21 cellular contexts compared by ENCODE assay signal in the genomic region with DNA sequence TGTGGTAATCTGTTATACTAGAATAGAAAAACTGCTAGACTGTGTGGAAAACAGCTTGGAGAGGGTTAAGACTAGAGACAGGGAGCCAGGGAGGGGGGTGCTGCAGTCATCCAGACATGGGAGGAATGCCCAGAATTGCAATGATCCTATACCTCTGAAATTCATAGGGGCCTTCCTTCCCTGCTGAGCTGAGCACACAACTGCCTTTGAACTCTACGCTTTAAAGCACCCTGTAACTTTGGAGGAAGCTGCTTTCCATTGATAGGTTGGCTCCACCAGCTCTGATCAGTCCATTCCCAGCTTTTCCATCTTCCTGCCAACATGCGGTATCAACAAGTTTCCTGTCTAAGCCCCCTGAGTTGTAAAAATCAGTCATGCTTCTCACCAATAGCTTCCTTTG.
DNase-seq lines count a peak whose midpoint lies in the region; ATAC-seq and TF ChIP-seq lines count a peak whose summit lies in the region.
"Had no signal": no experiment of that assay in that cellular context is flagged by ENCODE, and none has a peak within 500 bp of the region (broad histone marks: within the 10 kb centered on the region; RNA-seq: fewer than 3 reads in every experiment).

No MANE protein-coding gene starts in this region.

- H3K27me3 Mint-ChIP-seq in endodermal cell (ENCODE audit: insufficient read depth), result no peaks in the 10 kb centered on the region

- 72 to 89% methylated on average over 2 of the region's 2 CpGs for WGBS in endodermal cell (ENCODE audit: insufficient coverage in 1 of 2, insufficient read length in 1 of 2), 2 experiments
- no CpG with 5 or more reads among the region's 2 CpGs for WGBS in trophoblast cell (ENCODE audit: extremely low coverage, insufficient coverage, insufficient read length)

- H3K36me3 ChIP-seq in endodermal cell (ENCODE audit: control insufficient read depth, insufficient read depth, low read length), result no peaks in the 10 kb centered on the region
- H3K36me3 ChIP-seq in trophoblast cell (ENCODE audit: control insufficient read depth in 1 of 2, insufficient read depth in 2 of 2, low read length in 2 of 2), result no peaks in the 10 kb centered on the region
- H3K36me3 ChIP-seq in left lung, result no peaks in the 10 kb centered on the region
- no peaks in the 10 kb centered on the region for H3K36me3 ChIP-seq in vagina

- no peak overlapping the region for H3K9ac ChIP-seq in endodermal cell (ENCODE audit: extremely low read depth, low read length, poor library complexity, severe bottlenecking)
- no peak overlapping the region for H3K9ac ChIP-seq in trophoblast cell (ENCODE audit: low read length)

- H2BK5ac ChIP-seq in trophoblast cell (ENCODE audit: low read depth, low read length, poor library complexity), result no peak overlapping the region

- no peak overlapping the region for H4K91ac ChIP-seq in trophoblast cell (ENCODE audit: low read depth, low read length)

- no peak overlapping the region for H3K27ac ChIP-seq in endodermal cell (ENCODE audit: low read depth, low read length)
- no peak overlapping the region for H3K27ac ChIP-seq in trophoblast cell (ENCODE audit: low read depth, low read length)
- H3K27ac ChIP-seq in left lung, result no peak overlapping the region
- H3K27ac ChIP-seq in vagina, result no peak overlapping the region

- H3K4me1 ChIP-seq in endodermal cell (ENCODE audit: control insufficient read depth, insufficient read depth, low read length), result no peaks in the 10 kb centered on the region
- H3K4me1 ChIP-seq in trophoblast cell (ENCODE audit: control insufficient read depth in 1 of 2, insufficient read depth in 2 of 2, low read length in 2 of 2), result peaks cover 0 to 3% of the 10 kb centered on the region in 2 experiments
- H3K4me1 ChIP-seq in left lung, result no peaks in the 10 kb centered on the region
- H3K4me1 ChIP-seq in vagina, result peaks cover 6% of the 10 kb centered on the region

- H3K9me3 ChIP-seq in endodermal cell (ENCODE audit: control insufficient read depth, low read length), result no peaks in the 10 kb centered on the region
- H3K9me3 ChIP-seq in trophoblast cell (ENCODE audit: insufficient read depth, low read depth, low read length), result no peaks in the 10 kb centered on the region
- no peaks in the 10 kb centered on the region for H3K9me3 ChIP-seq in left lung
- no peaks in the 10 kb centered on the region for H3K9me3 ChIP-seq in vagina

- H3K4me2 ChIP-seq in trophoblast cell (ENCODE audit: low read length), result no peak overlapping the region

- no peak overlapping the region for H4K8ac ChIP-seq in trophoblast cell (ENCODE audit: low read depth, low read length)

- TF ChIP-seq CTCF in endodermal cell (conservative IDR thresholded peaks at IDR 0.05), result no peak
- TF ChIP-seq CTCF in left lung (IDR thresholded peaks at IDR 0.05), result no peak
- TF ChIP-seq CTCF in vagina (IDR thresholded peaks at IDR 0.05), result no peak

- H3K4me3 Mint-ChIP-seq in endodermal cell, result no peak overlapping the region
- H3K4me3 Mint-ChIP-seq: CD4-positive, CD25-positive, alpha-beta regulatory T cell had no signal

- H2AFZ ChIP-seq in trophoblast cell (ENCODE audit: insufficient read depth, low read length, poor library complexity), result no peak overlapping the region

- no peak overlapping the region for H2BK120ac ChIP-seq in trophoblast cell (ENCODE audit: insufficient read depth, low read length, poor library complexity)

- intact Hi-C loops in left lung (cut with DNase I) (no loop called here), vagina (cut with DNase I) (no loop called here)

- H3K27me3 ChIP-seq in endodermal cell (ENCODE audit: control insufficient read depth, insufficient read depth, low read length, poor library complexity, severe bottlenecking) (no peaks in the 10 kb centered on the region), trophoblast cell (ENCODE audit: insufficient read depth, low read length) (no peaks in the 10 kb centered on the region), left lung (no peaks in the 10 kb centered on the region), vagina (no peaks in the 10 kb centered on the region)

- no peak overlapping the region for H4K12ac ChIP-seq in trophoblast cell (ENCODE audit: low read depth, low read length)

- H3K79me1 ChIP-seq in trophoblast cell (ENCODE audit: low read length), result no peaks in the 10 kb centered on the region

- H3K18ac ChIP-seq in trophoblast cell (ENCODE audit: low read length), result no peak overlapping the region

- H3K4ac ChIP-seq in trophoblast cell (ENCODE audit: low read depth, low read length), result no peak overlapping the region

- H3K4me1 Mint-ChIP-seq in endodermal cell, result peaks cover 9% of the 10 kb centered on the region

- H2BK12ac ChIP-seq in trophoblast cell (ENCODE audit: low read length), result no peak overlapping the region

- H3K14ac ChIP-seq in trophoblast cell (ENCODE audit: low read length), result no peak overlapping the region

- no peaks in the 10 kb centered on the region for H3K79me2 ChIP-seq in trophoblast cell (ENCODE audit: control insufficient read depth, insufficient read depth, low read length, poor library complexity)

- H3K36me3 Mint-ChIP-seq in endodermal cell (ENCODE audit: low read depth), result no peaks in the 10 kb centered on the region
- H3K36me3 Mint-ChIP-seq: CD4-positive, CD25-positive, alpha-beta regulatory T cell had no signal

- TF ChIP-seq POLR2A in vagina (IDR thresholded peaks at IDR 0.05), result no peak

- peak overlapping the region; percentile 16 for H3K27ac Mint-ChIP-seq in endodermal cell
- H3K27ac Mint-ChIP-seq: CD4-positive, CD25-positive, alpha-beta regulatory T cell had no signal

- no peaks in the 10 kb centered on the region for H3K9me3 Mint-ChIP-seq in endodermal cell
- H3K9me3 Mint-ChIP-seq: CD4-positive, CD25-positive, alpha-beta regulatory T cell had no signal

- ATAC-seq in left lobe of liver, result peak; percentile 12
- no peak for ATAC-seq in left lung
- ATAC-seq in HG03571 (IDR thresholded peaks at IDR 0.05; ENCODE audit: unreplicated experiment), result no peak
- ATAC-seq: SK-N-SH treated with all-trans-retinoic acid at 6 μM for 48 hours had no signal

- no peak overlapping the region for H3K23ac ChIP-seq in trophoblast cell (ENCODE audit: low read length)

- DNase-seq in NCI-H69 (lab: John Stamatoyannopoulos, UW), result peak; percentile 78
- peak; percentile 61 for DNase-seq in endodermal cell
- DNase-seq in left lobe of liver (ENCODE audit: low spot score), result no peak
- peak; percentile 49 to 71 for DNase-seq in trophoblast cell
- DNase-seq in left lung, result no peak
- no peak for DNase-seq in vagina (ENCODE audit: extremely low spot score in 2 of 2)
- DNase-seq in hepatic stellate cell (ENCODE audit: low spot score), result no peak
- DNase-seq: ACHN; CD4-positive, CD25-positive, alpha-beta regulatory T cell; COR-L47; DMS 273 treated with DMSO at 0.1 percent for 48 hours; GOT3; Karpas-422; NCI-H1417 treated with DMSO at 0.1 percent for 48 hours; NCI-H187 treated with DMSO at 0.1 percent for 48 hours; NCI-H226; NCI-H524; RPMI8226; SIG-M5 had no signal

- H3K4me3 ChIP-seq in endodermal cell (ENCODE audit: low read length), result no peak overlapping the region
- no peak overlapping the region for H3K4me3 ChIP-seq in trophoblast cell (ENCODE audit: low read depth, low read length)
- no peak overlapping the region for H3K4me3 ChIP-seq in left lung
- H3K4me3 ChIP-seq in vagina, result no peak overlapping the region

- no peak overlapping the region for H2AK5ac ChIP-seq in trophoblast cell (ENCODE audit: low read length)

Comparison
In these comparisons a context has a peak if more than half of its experiments do, and no peak if none do; other contexts are left out.
1. DNase-seq: peak in NCI-H69 (single experiment), endodermal cell (single experiment) and trophoblast cell (2 of 2); none in left lobe of liver (single experiment), left lung (0 of 2), vagina (0 of 2) and hepatic stellate cell (single experiment).